ENCODE assay signal across 8 cellular contexts in genomic region chr19:4304509-4305252, GRCh38. TPM values are rescaled to one million over a fixed set of nuclear protein-coding genes. Genes with fewer than 3 reads are reported as not detected.
A peak's percentile ranks its signal among the peaks of the same experiment; 100 is the strongest.
DNase-seq lines count a peak whose midpoint lies in the region; ATAC-seq and TF ChIP-seq lines count a peak whose summit lies in the region.

Gene FSD1 (plus strand): TSS chr19:4304598. CDS start chr19:4304747, 149 bp downstream.

- no peak for ATAC-seq in GM21529 (IDR thresholded peaks at IDR 0.05; ENCODE audit: unreplicated experiment)
- no peak for ATAC-seq in HG03432 (IDR thresholded peaks at IDR 0.05; ENCODE audit: unreplicated experiment)

- H3K4me3 Mint-ChIP-seq in stimulated activated naive CD8-positive, alpha-beta T cell treated with anti-CD3 and anti-CD28 coated beads, Interleukin-15, Interleukin-2, amounts not matched to agents 100 ng/mL and 50 ng/mL, for 24 hours: peak within 1 kb of the TSS; percentile 72

- H3K4me3 ChIP-seq in WI38 (ENCODE audit: low read depth, low read length): peak within 1 kb of the TSS; percentile 43
- peak within 1 kb of the TSS; percentile 44 for H3K4me3 ChIP-seq in mesodermal cell (ENCODE audit: extremely low read depth, insufficient read depth, low read length, poor library complexity, severe bottlenecking)

- H3K9me3 Mint-ChIP-seq in stimulated activated naive CD8-positive, alpha-beta T cell treated with anti-CD3 and anti-CD28 coated beads, Interleukin-15, Interleukin-2, amounts not matched to agents 100 ng/mL and 50 ng/mL, for 24 hours: no peaks in the 10 kb centered on the region

- H3K9me3 ChIP-seq in mesodermal cell (ENCODE audit: control insufficient read depth, low read length): no peaks in the 10 kb centered on the region

- peak within 1 kb of the TSS; percentile 40 for H3K27ac Mint-ChIP-seq in stimulated activated naive CD8-positive, alpha-beta T cell treated with anti-CD3 and anti-CD28 coated beads, Interleukin-15, Interleukin-2, amounts not matched to agents 100 ng/mL and 50 ng/mL, for 24 hours

- no peak for TF ChIP-seq CTCF in WI38 (IDR thresholded peaks at IDR 0.05; ENCODE audit: low read depth, low read length)

- no peaks in the 10 kb centered on the region for H3K36me3 Mint-ChIP-seq in stimulated activated naive CD8-positive, alpha-beta T cell treated with anti-CD3 and anti-CD28 coated beads, Interleukin-15, Interleukin-2, amounts not matched to agents 100 ng/mL and 50 ng/mL, for 24 hours (ENCODE audit: low read depth)

- H3K4me1 ChIP-seq in mesodermal cell (ENCODE audit: control insufficient read depth, insufficient read depth, low read length, poor library complexity, severe bottlenecking): no peaks in the 10 kb centered on the region

- H3K4me1 Mint-ChIP-seq in stimulated activated naive CD8-positive, alpha-beta T cell treated with anti-CD3 and anti-CD28 coated beads, Interleukin-15, Interleukin-2, amounts not matched to agents 100 ng/mL and 50 ng/mL, for 24 hours (ENCODE audit: low read depth): peaks cover 26% of the 10 kb centered on the region

- H3K36me3 ChIP-seq in mesodermal cell (ENCODE audit: control insufficient read depth, insufficient read depth, low read length): peaks cover 20% of the 10 kb centered on the region

- H3K27ac ChIP-seq in mesodermal cell (ENCODE audit: low read depth, low read length, severe bottlenecking): no peak within 1 kb of the TSS

- 0 to 3% methylated on average over 1 to 23 of the region's 63 CpGs for WGBS in mesodermal cell (ENCODE audit: insufficient coverage in 2 of 2), 2 experiments

- no peaks in the 10 kb centered on the region for H3K27me3 Mint-ChIP-seq in stimulated activated naive CD8-positive, alpha-beta T cell treated with anti-CD3 and anti-CD28 coated beads, Interleukin-15, Interleukin-2, amounts not matched to agents 100 ng/mL and 50 ng/mL, for 24 hours

- DNase-seq in GM03348 (ENCODE audit: low spot score) (peak; percentile 95), NCI-H1105 (lab: John Stamatoyannopoulos, UW) (peak; percentile 70), cerebellar cortex (ENCODE audit: low spot score) (peak; percentile 56)

RNA-seq across cellular contexts. Expression of gene FSD1, which starts in this region (rescaled TPM):
- polyA plus RNA-seq in mesodermal cell (2013, experiment 1 of 2): 45.7 TPM
- polyA plus RNA-seq in mesodermal cell (2013, experiment 2 of 2): 36.6 TPM
